ENCODE assay signal across 10 cellular contexts in genomic region chr11:96324912-96325311, GRCh38. TPM values are rescaled to one million over a fixed set of nuclear protein-coding genes. Genes with fewer than 3 reads are reported as not detected.
DNase-seq lines count a peak whose midpoint lies in the region; TF ChIP-seq lines count a peak whose summit lies in the region.
"Had no signal": no experiment of that assay in that cellular context is flagged by ENCODE, and none has a peak within 500 bp of the region (broad histone marks: within the 10 kb centered on the region; RNA-seq: fewer than 3 reads in every experiment).

No MANE protein-coding gene starts in this region.

- H3K9me3 ChIP-seq in mesodermal cell (ENCODE audit: control insufficient read depth, low read length) (no peaks in the 10 kb centered on the region), WERI-Rb-1 (ENCODE audit: severe bottlenecking) (no peaks in the 10 kb centered on the region)

- H3K4me3 ChIP-seq in choroid plexus epithelial cell (ENCODE audit: low read depth, low read length) (no peak overlapping the region), mesodermal cell (ENCODE audit: extremely low read depth, insufficient read depth, low read length, poor library complexity, severe bottlenecking) (no peak overlapping the region), WERI-Rb-1 (ENCODE audit: low read depth, low read length) (no peak overlapping the region)

- H3K27me3 ChIP-seq in WERI-Rb-1 (ENCODE audit: insufficient read depth, low read depth, severe bottlenecking) = no peaks in the 10 kb centered on the region

- H3K36me3 ChIP-seq in mesodermal cell (ENCODE audit: control insufficient read depth, insufficient read depth, low read length) (peaks cover 33% of the 10 kb centered on the region), WERI-Rb-1 (peaks cover 3% of the 10 kb centered on the region)

- TF ChIP-seq CTCF in choroid plexus epithelial cell (conservative IDR thresholded peaks at IDR 0.05; ENCODE audit: low read depth, low read length) (no peak), WERI-Rb-1 (IDR thresholded peaks at IDR 0.05; ENCODE audit: low read depth, low read length) (no peak)

- peaks cover 50% of the 10 kb centered on the region for H3K4me1 ChIP-seq in mesodermal cell (ENCODE audit: control insufficient read depth, insufficient read depth, low read length, poor library complexity, severe bottlenecking)

- DNase-seq in AG08395 (ENCODE audit: low spot score) (peak; percentile 86), LHCN-M2 (ENCODE audit: low read depth) (peak; percentile 65), choroid plexus epithelial cell (ENCODE audit: low read depth) (peak; percentile 91), NCI-H748 (lab: John Stamatoyannopoulos, UW; ENCODE audit: unreplicated experiment) (no peak), NCI-H510A (lab: John Stamatoyannopoulos, UW) (no peak), WERI-Rb-1 (no peak)
- DNase-seq in activated naive CD4-positive, alpha-beta T cell (lab: John Stamatoyannopoulos, UW) = no peak
- DNase-seq: activated CD4-positive, alpha-beta memory T cell treated with anti-CD3 and anti-CD28 coated beads, Interleukin-2, amount 10 ng/mL, durations not matched to agents 7 days and 5 days; midbrain had no signal

- WGBS in mesodermal cell (ENCODE audit: insufficient coverage in 2 of 2), 2 experiments = no CpG with 5 or more reads among the region's 1 CpG

- peak overlapping the region; percentile 89 for H3K27ac ChIP-seq in mesodermal cell (ENCODE audit: low read depth, low read length, severe bottlenecking)
- no peak overlapping the region for H3K27ac ChIP-seq in WERI-Rb-1

RNA-seq across cellular contexts. Expression of gene MAML2, which starts 18.1 kb away (rescaled TPM):
- 9.2 and 12.1 TPM in 2 replicates for total RNA-seq in LHCN-M2 (2014; rRNA removed)
- 5.5 TPM for polyA plus RNA-seq in LHCN-M2 (2012)
- polyA plus RNA-seq in mesodermal cell (2013, experiment 1 of 2) = 28.1 TPM
- 22.3 TPM for polyA plus RNA-seq in mesodermal cell (2013, experiment 2 of 2)

Comparison
In these comparisons a context has a peak if more than half of its experiments do, and no peak if none do; other contexts are left out.
1. DNase-seq: peak in AG08395 (single experiment), LHCN-M2 (single experiment) and choroid plexus epithelial cell (single experiment); none in NCI-H748 (single experiment), activated naive CD4-positive, alpha-beta T cell (0 of 4), NCI-H510A (single experiment) and WERI-Rb-1 (single experiment).